24 cellular contexts compared by ENCODE assay signal in the genomic region with DNA sequence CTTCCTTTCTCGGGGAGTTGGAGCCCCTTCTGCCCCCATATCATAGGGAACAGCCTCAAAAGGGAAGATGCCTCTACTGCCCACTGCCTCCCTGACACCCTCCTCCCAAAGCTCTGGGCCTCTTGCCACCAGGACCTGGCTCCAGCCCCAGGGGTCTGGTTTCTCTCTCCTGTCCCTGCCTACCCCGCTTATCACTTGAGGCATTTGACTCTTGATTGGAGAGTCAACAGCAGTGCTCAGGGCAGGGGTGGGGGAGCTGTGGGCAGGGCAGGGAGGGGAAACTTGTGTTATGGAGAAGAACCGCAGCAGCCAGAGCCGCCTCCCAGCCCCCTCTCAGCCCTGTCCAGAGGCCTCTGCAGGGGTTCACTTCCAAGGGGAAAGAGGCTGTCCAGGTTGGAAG. TPM values are rescaled to one million over a fixed set of nuclear protein-coding genes. Genes with fewer than 3 reads are reported as not detected.
DNase-seq lines count a peak whose midpoint lies in the region; ATAC-seq, FAIRE-seq and TF ChIP-seq lines count a peak whose summit lies in the region.
"Had no signal": no experiment of that assay in that cellular context is flagged by ENCODE, and none has a peak within 500 bp of the region (broad histone marks: within the 10 kb centered on the region; RNA-seq: fewer than 3 reads in every experiment).

No MANE protein-coding gene starts in this region.

- in situ Hi-C loops in K562 (cut with MboI) = no loop called here

- H2AFZ ChIP-seq in H9 (ENCODE audit: low read length) (no peak overlapping the region), K562 (ENCODE audit: low read depth, low read length) (peak overlapping the region; percentile 67)

- H3K79me1 ChIP-seq in H9 (ENCODE audit: insufficient read depth, low read depth, low read length, poor library complexity, severe bottlenecking) = no peaks in the 10 kb centered on the region

- no peak overlapping the region for H2BK15ac ChIP-seq in H9 (ENCODE audit: low read depth, low read length)

- H3K27ac Mint-ChIP-seq in H9 = no peak overlapping the region
- no peak overlapping the region for H3K27ac Mint-ChIP-seq in naive thymus-derived CD8-positive, alpha-beta T cell
- H3K27ac Mint-ChIP-seq: activated naive CD8-positive, alpha-beta T cell treated with anti-CD3 and anti-CD28 coated beads, Interleukin-2, amount 50 U/mL, for 24 hours; activated T-helper 2 cell treated with anti-CD3 and anti-CD28 coated beads, Interferon-gamma antibody, Interleukin-2, Interleukin-4, amounts not matched to agents 10 μg/mL and 5 μg/mL and 100 μg/mL, durations not matched to agents 14 hours and 24 hours and 36 hours; CD4-positive, alpha-beta T cell; stimulated activated naive CD8-positive, alpha-beta T cell treated with anti-CD3 and anti-CD28 coated beads, Interleukin-15, Interleukin-2, amounts not matched to agents 100 ng/mL and 50 ng/mL, for 24 hours had no signal

- POLR2A ChIA-PET in K562 (lab: Yijun Ruan, JAX) = interaction anchor here (0.6 to 4.2 kb wide), 9 partner anchors 8 to 167 kb away, joined by 3 to 28 read pairs (median 4); a partner anchor contains a TSS
- POLR2A ChIA-PET in naive thymus-derived CD8-positive, alpha-beta T cell (lab: Charles Lee) = interaction anchor here (0.6 kb wide), 1 partner anchor 639 kb away, joined by 3 read pairs; no protein-coding TSS in a partner anchor

- no TSS peak for BruUV-seq in K562 (replicated peaks; lab: Mats Ljungman, UMichigan)

- H3K9me3 ChIP-seq in H9 (ENCODE audit: control insufficient read depth, low read depth, low read length) (no peaks in the 10 kb centered on the region), K562 (replicated peaks; ENCODE audit: control insufficient read depth, insufficient read depth, low read depth, low read length) (no peaks in the 10 kb centered on the region), skeletal muscle tissue (ENCODE audit: control insufficient read depth in 3 of 3, low read length in 3 of 3) (no peaks in the 10 kb centered on the region)
- H3K9me3 ChIP-seq: left lung had no signal

- no peak overlapping the region for H3K4me3 Mint-ChIP-seq in H9
- peak overlapping the region in 1 of 10 donors; percentile 14 for H3K4me3 Mint-ChIP-seq in naive thymus-derived CD8-positive, alpha-beta T cell
- H3K4me3 Mint-ChIP-seq: activated naive CD8-positive, alpha-beta T cell treated with anti-CD3 and anti-CD28 coated beads, Interleukin-2, amount 50 U/mL, for 24 hours; CD4-positive, alpha-beta T cell; stimulated activated naive CD8-positive, alpha-beta T cell treated with anti-CD3 and anti-CD28 coated beads, Interleukin-15, Interleukin-2, amounts not matched to agents 100 ng/mL and 50 ng/mL, for 24 hours had no signal

- TF ChIP-seq CTCF in H9 (conservative IDR thresholded peaks at IDR 0.05) (no peak), K562 (IDR thresholded peaks at IDR 0.05 in 2 of 3, conservative IDR thresholded peaks at IDR 0.05 in 1 of 3; ENCODE audit: insufficient read depth in 2 of 3, low read depth in 1 of 3, low read length in 3 of 3) (no peak)

- no peak for DNase-seq in H9
- DNase-seq in K562 (ENCODE audit: extremely low read depth in 1 of 4, low spot score in 3 of 4) = peak; percentile 68 to 86 (median 73)
- peak; percentile 47 for DNase-seq in iPS-NIHi11 (ENCODE audit: low spot score)
- no peak for DNase-seq in kidney tubule cell (ENCODE audit: low spot score)
- no peak for DNase-seq in naive thymus-derived CD8-positive, alpha-beta T cell
- no peak for DNase-seq in stimulated activated naive CD4-positive, alpha-beta T cell treated with Interleukin-2 at 50 U/mL for 16 hours (lab: John Stamatoyannopoulos, UW)
- DNase-seq: ACHN; activated naive CD8-positive, alpha-beta T cell treated with anti-CD3 and anti-CD28 coated beads, Interleukin-2, amount 50 U/mL, for 24 hours; CD4-positive, alpha-beta T cell; left lung; MM.1S; occipital lobe; stimulated activated CD4-positive, alpha-beta T cell treated with anti-CD3 and anti-CD28 coated beads, Interleukin-2, amount 100 ng/mL, for 24 hours had no signal

- H2BK120ac ChIP-seq in H9 (ENCODE audit: low read depth, low read length, poor library complexity, severe bottlenecking) = no peak overlapping the region

- H3K9me3 Mint-ChIP-seq in H9 = no peaks in the 10 kb centered on the region
- no peaks in the 10 kb centered on the region for H3K9me3 Mint-ChIP-seq in naive thymus-derived CD8-positive, alpha-beta T cell
- H3K9me3 Mint-ChIP-seq: activated naive CD8-positive, alpha-beta T cell treated with anti-CD3 and anti-CD28 coated beads, Interleukin-2, amount 50 U/mL, for 24 hours; activated T-helper 2 cell treated with anti-CD3 and anti-CD28 coated beads, Interferon-gamma antibody, Interleukin-2, Interleukin-4, amounts not matched to agents 10 μg/mL and 5 μg/mL and 100 μg/mL, durations not matched to agents 14 hours and 24 hours and 36 hours; CD4-positive, alpha-beta T cell; stimulated activated naive CD8-positive, alpha-beta T cell treated with anti-CD3 and anti-CD28 coated beads, Interleukin-15, Interleukin-2, amounts not matched to agents 100 ng/mL and 50 ng/mL, for 24 hours had no signal

- TF ChIP-seq EP300 in K562 (IDR thresholded peaks at IDR 0.05; ENCODE audit: low read length) = peak; percentile 34; the same call in 1 of the 2 replicates

- H3K4me2 ChIP-seq in H9 (ENCODE audit: insufficient read depth, insufficient read length, low read length) (no peak overlapping the region), K562 (ENCODE audit: insufficient read depth, low read length) (peak overlapping the region; percentile 28)

- no peaks in the 10 kb centered on the region for H3K36me3 ChIP-seq in K562 (ENCODE audit: control insufficient read depth, insufficient read depth, low read length)
- peaks cover 17 to 30% (median 28%) of the 10 kb centered on the region in 3 donors for H3K36me3 ChIP-seq in skeletal muscle tissue (ENCODE audit: control insufficient read depth in 3 of 3, insufficient read depth in 3 of 3, low read length in 3 of 3)
- H3K36me3 ChIP-seq: left lung had no signal

- ATAC-seq in K562 = peak; percentile 41
- no peak for ATAC-seq in naive thymus-derived CD8-positive, alpha-beta T cell
- ATAC-seq in GM21367 (IDR thresholded peaks at IDR 0.05; ENCODE audit: unreplicated experiment) = no peak
- ATAC-seq: activated naive CD8-positive, alpha-beta T cell treated with anti-CD3 and anti-CD28 coated beads, Interleukin-2, amount 50 U/mL, for 24 hours; GM12878; left lung; sciatic nerve had no signal

- H3T11ph ChIP-seq in H9 (ENCODE audit: low read length) = no peak overlapping the region

- H2BK5ac ChIP-seq in H9 (ENCODE audit: insufficient read length, low read length) = no peak overlapping the region

- H3K36me3 Mint-ChIP-seq in H9 (ENCODE audit: insufficient read depth in 1 of 3, low read depth in 3 of 3) = no peaks in the 10 kb centered on the region
- H3K36me3 Mint-ChIP-seq in naive thymus-derived CD8-positive, alpha-beta T cell = no peaks in the 10 kb centered on the region

- H3K9ac ChIP-seq in H9 (ENCODE audit: extremely low read depth, insufficient read length, low read length) (no peak overlapping the region), K562 (ENCODE audit: insufficient read depth in 1 of 2, low read depth in 2 of 2, low read length in 2 of 2) (peak overlapping the region; percentile 3 to 82; a peak in 3 of 4 replicates), skeletal muscle tissue (ENCODE audit: low read depth in 1 of 3, low read length in 3 of 3) (peak overlapping the region; percentile 89 to 100 (median 96))

- no peak overlapping the region for H3K27ac ChIP-seq in H9 (ENCODE audit: insufficient read length, low read depth, low read length)
- peak overlapping the region; percentile 1; the same call in 2 of the 3 replicates for H3K27ac ChIP-seq in K562 (ENCODE audit: extremely low read depth, low read depth, low read length)
- H3K27ac ChIP-seq in skeletal muscle tissue (ENCODE audit: low read depth, low read length) = peak overlapping the region; percentile 90
- H3K27ac ChIP-seq: left lung, SK-N-MC had no signal

- FAIRE-seq in K562 (lab: Jason Lieb, UNC) = peak; percentile 56
- FAIRE-seq: frontal cortex, GM12878, H54 had no signal

- WGBS in H9 (ENCODE audit: extremely low coverage, insufficient read length, low lambda C conversion rate) = no CpG with 5 or more reads among the region's 4 CpGs
- WGBS in K562 (ENCODE audit: insufficient coverage, low coverage, missing lambda C conversion rate) = 12% methylated on average over 4 of the region's 4 CpGs

- no peak overlapping the region for H3K4ac ChIP-seq in H9 (ENCODE audit: low read depth, low read length)

- H4K5ac ChIP-seq in H9 (ENCODE audit: insufficient read length, low read depth, low read length) = no peak overlapping the region

- H4K8ac ChIP-seq in H9 (replicated peaks; ENCODE audit: insufficient read length, low read depth, low read length) = no peak overlapping the region

- H3K79me2 ChIP-seq in H9 (ENCODE audit: insufficient read depth, low read length) = no peaks in the 10 kb centered on the region
- H3K79me2 ChIP-seq in K562 (ENCODE audit: control insufficient read depth, insufficient read depth, low read length) = no peaks in the 10 kb centered on the region

- no peak overlapping the region for H2AK5ac ChIP-seq in H9 (ENCODE audit: insufficient read length, low read length)

- no peak overlapping the region for H3K18ac ChIP-seq in H9 (ENCODE audit: insufficient read length, low read depth, low read length)

- H3K27me3 ChIP-seq in H9 (ENCODE audit: insufficient read depth, low read length) = no peaks in the 10 kb centered on the region
- no peaks in the 10 kb centered on the region for H3K27me3 ChIP-seq in K562 (ENCODE audit: control insufficient read depth in 2 of 2, insufficient read depth in 2 of 2, low read length in 2 of 2)
- H3K27me3 ChIP-seq in skeletal muscle tissue (ENCODE audit: control insufficient read depth in 3 of 3, insufficient read depth in 3 of 3, low read length in 3 of 3) = peaks cover 0 to 3% (median 0%) of the 10 kb centered on the region in 3 donors

- H3K4me3 ChIP-seq in K562 = no peak overlapping the region
- peak overlapping the region; percentile 89 to 99 (median 96) for H3K4me3 ChIP-seq in skeletal muscle tissue (ENCODE audit: low read length in 3 of 3)
- H3K4me3 ChIP-seq: GM12878, left lung, SK-N-MC had no signal

- intact Hi-C loops in K562 (cut with micrococcal nuclease) = no loop called here

- 0 out of 2 replicates have a peak overlapping the region, but pooled peaks have one; percentile 16 for H3K14ac ChIP-seq in H9 (ENCODE audit: insufficient read depth, low read length)

- CTCF ChIA-PET in K562 (lab: Yijun Ruan, JAX; ENCODE audit: low intra/inter-chr PET ratio) = no interaction called here

- H2BK20ac ChIP-seq in H9 (ENCODE audit: low read depth, low read length, poor library complexity, severe bottlenecking) = no peak overlapping the region

- H3K23me2 ChIP-seq in H9 (ENCODE audit: insufficient read length, low read depth, low read length, poor library complexity, severe bottlenecking) = no peaks in the 10 kb centered on the region

- H4K20me1 ChIP-seq in H9 (ENCODE audit: control insufficient read depth, insufficient read depth, insufficient read length) = no peaks in the 10 kb centered on the region
- H4K20me1 ChIP-seq in K562 (replicated peaks; ENCODE audit: control insufficient read depth, insufficient read depth, low read length) = no peaks in the 10 kb centered on the region

- H3K4me1 Mint-ChIP-seq in H9 = peaks cover 10 to 20% of the 10 kb centered on the region in 2 experiments
- peaks cover 0 to 2% (median 0%) of the 10 kb centered on the region in 4 donors for H3K4me1 Mint-ChIP-seq in naive thymus-derived CD8-positive, alpha-beta T cell
- H3K4me1 Mint-ChIP-seq: activated naive CD8-positive, alpha-beta T cell treated with anti-CD3 and anti-CD28 coated beads, Interleukin-2, amount 50 U/mL, for 24 hours had no signal

- no peak for TF ChIP-seq POLR2A in K562 (conservative IDR thresholded peaks at IDR 0.05)

- no peak overlapping the region for H3K23ac ChIP-seq in H9 (ENCODE audit: insufficient read length, low read depth, low read length)

- H3K27me3 Mint-ChIP-seq in H9 (ENCODE audit: low read depth) = peaks cover 27% of the 10 kb centered on the region
- peaks cover 4 to 15% (median 5%) of the 10 kb centered on the region in 5 donors for H3K27me3 Mint-ChIP-seq in naive thymus-derived CD8-positive, alpha-beta T cell

- no peak overlapping the region for H2BK12ac ChIP-seq in H9 (ENCODE audit: insufficient read length, low read depth, low read length)

- no peak overlapping the region for H4K91ac ChIP-seq in H9 (ENCODE audit: insufficient read length, low read depth, low read length)

- TF ChIP-seq RAD21 in K562 (CRISPR knock-in tag; conservative IDR thresholded peaks at IDR 0.05 in 1 of 2, IDR thresholded peaks at IDR 0.05 in 1 of 2) = no peak

- no peak overlapping the region for H3K56ac ChIP-seq in H9 (ENCODE audit: insufficient read length, low read depth, low read length)

- H3K9me1 ChIP-seq in K562 (ENCODE audit: control insufficient read depth, insufficient read depth, low read length) = no peaks in the 10 kb centered on the region

- H3K4me1 ChIP-seq in H9 (ENCODE audit: insufficient read depth, low read length) = no peaks in the 10 kb centered on the region
- peaks cover 50 to 55% of the 10 kb centered on the region in 2 experiments for H3K4me1 ChIP-seq in K562 (replicated peaks in 1 of 2; ENCODE audit: control insufficient read depth in 2 of 2, insufficient read depth in 2 of 2, low read length in 2 of 2)
- H3K4me1 ChIP-seq in skeletal muscle tissue (ENCODE audit: control insufficient read depth in 3 of 3, insufficient read depth in 3 of 3, low read length in 3 of 3) = peaks cover 22 to 46% (median 24%) of the 10 kb centered on the region in 3 donors
- H3K4me1 ChIP-seq: left lung had no signal

RNA-seq across cellular contexts. Expression of a gene that starts 0.6 kb away (rescaled TPM):
- total RNA-seq in H9 (2021) (not detected in 2 replicates), K562 (2014; rRNA removed) (0.24 and 0.50 TPM in 2 replicates), K562 (2014; rRNA removed; fragmentation: Illumina TruSeq; extraction: Trizol) (0.32 and 0.36 TPM in 2 replicates), K562 (2015; rRNA removed; fragmentation: Illumina TruSeq; extraction: Trizol) (0.19 and 0.22 TPM in 2 replicates), K562 (2021) (0.16 and 0.44 TPM in 2 replicates), skeletal muscle tissue (30.3 TPM)
- 0.74 and 0.77 TPM in 2 replicates for total RNA-seq in K562 (2011; cell fraction: chromatin; rRNA removed; ENCODE audit: low replicate concordance)
- 0.26 and 0.67 TPM in 2 replicates for total RNA-seq in K562 (2011; cell fraction: nucleolus; rRNA removed)
- 0.44 and 0.99 TPM in 2 replicates for total RNA-seq in K562 (2011; cell fraction: nucleoplasm; rRNA removed)
- polyA plus RNA-seq in K562 (2011; rRNA removed) (0.42 and 0.57 TPM in 2 replicates), K562 (2014; fragmentation: Illumina TruSeq; extraction: Trizol) (0.28 and 0.48 TPM in 2 replicates), K562 (2014; fragmentation: Nextera tagmentation; extraction: Ambion mirVana) (under 1 TPM; 0.08 to 0.10 TPM), K562 (2014; rRNA removed) (0.22 and 0.40 TPM in 2 replicates)
- 0.31 and 0.43 TPM in 2 replicates for polyA plus RNA-seq in K562 (2011; cell fraction: cytosol; rRNA removed)
- 0.41 and 0.65 TPM in 2 replicates for polyA plus RNA-seq in K562 (2011; cell fraction: nucleus; rRNA removed)
- 0.38 and 0.60 TPM in 2 replicates for polyA plus RNA-seq in K562 (2012)
- 0.28 and 0.54 TPM in 2 replicates for polyA minus RNA-seq in K562 (2011; rRNA and poly(A)+ RNA removed)
- not detected in 2 replicates for polyA minus RNA-seq in K562 (2011; cell fraction: cytosol; rRNA and poly(A)+ RNA removed)
- 0.27 and 0.33 TPM in 2 replicates for polyA minus RNA-seq in K562 (2011; cell fraction: nucleus; rRNA and poly(A)+ RNA removed)
- total RNA-seq in naive thymus-derived CD8-positive, alpha-beta T cell = not detected
- not detected for polyA plus RNA-seq in naive thymus-derived CD8-positive, alpha-beta T cell
- total RNA-seq: activated T-helper 2 cell treated with anti-CD3 and anti-CD28 coated beads, Interferon-gamma antibody, Interleukin-2, Interleukin-4, amounts not matched to agents 10 μg/mL and 5 μg/mL and 100 μg/mL, durations not matched to agents 14 hours and 24 hours and 36 hours; bronchial epithelial cell; CD4-positive, alpha-beta T cell; dermis microvascular lymphatic vessel endothelial cell; frontal cortex; GM12878 had no signal
- polyA plus RNA-seq: GM12878 had no signal

RNA-seq across cellular contexts. Expression of a gene that starts 20.9 kb away (rescaled TPM):
- total RNA-seq in H9 (2021) = 0.35 TPM in 2 replicates
- total RNA-seq in K562 (2011; cell fraction: chromatin; rRNA removed; ENCODE audit: low replicate concordance) = 0.42 TPM in 1 of 2 replicates, not detected in the other
- 0.33 and 0.53 TPM in 2 replicates for total RNA-seq in K562 (2011; cell fraction: nucleolus; rRNA removed)
- 0.51 TPM in 1 of 2 replicates, not detected in the other for total RNA-seq in K562 (2011; cell fraction: nucleoplasm; rRNA removed)
- total RNA-seq in K562 (2014; rRNA removed) = 0.18 TPM in 1 of 2 replicates, not detected in the other
- not detected in 2 replicates for total RNA-seq in K562 (2014; rRNA removed; fragmentation: Illumina TruSeq; extraction: Trizol)
- not detected in 2 replicates for total RNA-seq in K562 (2015; rRNA removed; fragmentation: Illumina TruSeq; extraction: Trizol)
- total RNA-seq in K562 (2021) = 0.11 and 0.13 TPM in 2 replicates
- 0.07 and 0.08 TPM in 2 replicates for polyA plus RNA-seq in K562 (2011; rRNA removed)
- polyA plus RNA-seq in K562 (2011; cell fraction: cytosol; rRNA removed) = 0.19 and 0.22 TPM in 2 replicates
- polyA plus RNA-seq in K562 (2011; cell fraction: nucleus; rRNA removed) = 0.10 TPM in 2 replicates
- 0.03 and 0.32 TPM in 2 replicates for polyA plus RNA-seq in K562 (2012)
- 0.07 TPM in 1 of 2 replicates, not detected in the other for polyA plus RNA-seq in K562 (2014; fragmentation: Illumina TruSeq; extraction: Trizol)
- under 1 TPM; 0.01 to 0.06 TPM for polyA plus RNA-seq in K562 (2014; fragmentation: Nextera tagmentation; extraction: Ambion mirVana)
- polyA plus RNA-seq in K562 (2014; rRNA removed) = 0.03 TPM in 1 of 2 replicates, not detected in the other
- polyA minus RNA-seq in K562 (2011; rRNA and poly(A)+ RNA removed) = 0.21 TPM in 1 of 2 replicates, not detected in the other
- polyA minus RNA-seq in K562 (2011; cell fraction: cytosol; rRNA and poly(A)+ RNA removed) = not detected in 2 replicates
- polyA minus RNA-seq in K562 (2011; cell fraction: nucleus; rRNA and poly(A)+ RNA removed) = 0.13 TPM in 1 of 2 replicates, not detected in the other
- under 0.01 TPM for total RNA-seq in skeletal muscle tissue
- not detected for total RNA-seq in naive thymus-derived CD8-positive, alpha-beta T cell
- under 1 TPM in 1 of 3 donors, not detected in 2; 0.16 TPM for polyA plus RNA-seq in naive thymus-derived CD8-positive, alpha-beta T cell
- total RNA-seq: activated T-helper 2 cell treated with anti-CD3 and anti-CD28 coated beads, Interferon-gamma antibody, Interleukin-2, Interleukin-4, amounts not matched to agents 10 μg/mL and 5 μg/mL and 100 μg/mL, durations not matched to agents 14 hours and 24 hours and 36 hours; bronchial epithelial cell; CD4-positive, alpha-beta T cell; dermis microvascular lymphatic vessel endothelial cell; frontal cortex; occipital lobe; sciatic nerve had no signal
- polyA plus RNA-seq: GM12878 had no signal

RNA-seq across cellular contexts. Expression of a gene that starts 44.8 kb away (rescaled TPM):
- total RNA-seq in H9 (2021) = 5.6 and 7.1 TPM in 2 replicates
- total RNA-seq in K562 (2011; cell fraction: chromatin; rRNA removed; ENCODE audit: low replicate concordance) = 13.8 and 29.1 TPM in 2 replicates
- 6.7 and 10.4 TPM in 2 replicates for total RNA-seq in K562 (2011; cell fraction: nucleolus; rRNA removed)
- 15.9 and 18.4 TPM in 2 replicates for total RNA-seq in K562 (2011; cell fraction: nucleoplasm; rRNA removed)
- 12.8 and 13.7 TPM in 2 replicates for total RNA-seq in K562 (2014; rRNA removed)
- 30.2 and 36.1 TPM in 2 replicates for total RNA-seq in K562 (2014; rRNA removed; fragmentation: Illumina TruSeq; extraction: Trizol)
- total RNA-seq in K562 (2015; rRNA removed; fragmentation: Illumina TruSeq; extraction: Trizol) = 21.6 and 23.3 TPM in 2 replicates
- 26.3 TPM in 2 replicates for total RNA-seq in K562 (2021)
- 23.8 and 24.5 TPM in 2 replicates for polyA plus RNA-seq in K562 (2011; rRNA removed)
- polyA plus RNA-seq in K562 (2011; cell fraction: cytosol; rRNA removed) = 3.7 and 9.8 TPM in 2 replicates
- polyA plus RNA-seq in K562 (2011; cell fraction: nucleus; rRNA removed) = 7.5 and 9.5 TPM in 2 replicates
- 13.0 and 15.6 TPM in 2 replicates for polyA plus RNA-seq in K562 (2012)
- 19.8 and 20.0 TPM in 2 replicates for polyA plus RNA-seq in K562 (2014; fragmentation: Illumina TruSeq; extraction: Trizol)
- polyA plus RNA-seq in K562 (2014; fragmentation: Nextera tagmentation; extraction: Ambion mirVana) = 10 to 100 TPM; 14.7 to 21.5 TPM
- 13.6 and 13.9 TPM in 2 replicates for polyA plus RNA-seq in K562 (2014; rRNA removed)
- 49.3 and 52.4 TPM in 2 replicates for polyA minus RNA-seq in K562 (2011; rRNA and poly(A)+ RNA removed)
- 17.2 and 17.6 TPM in 2 replicates for polyA minus RNA-seq in K562 (2011; cell fraction: cytosol; rRNA and poly(A)+ RNA removed)
- polyA minus RNA-seq in K562 (2011; cell fraction: nucleus; rRNA and poly(A)+ RNA removed) = 4.3 and 10.4 TPM in 2 replicates
- total RNA-seq in skeletal muscle tissue = 7.8 TPM
- 10 to 100 TPM; 23.1 to 23.5 TPM for total RNA-seq in naive thymus-derived CD8-positive, alpha-beta T cell
- 1 to 10 TPM; 3.5 to 5.1 (median 3.7) TPM for polyA plus RNA-seq in naive thymus-derived CD8-positive, alpha-beta T cell

RNA-seq across cellular contexts. Expression of a gene that starts 45.3 kb away (rescaled TPM):
- total RNA-seq in H9 (2021) = 1.0 and 1.1 TPM in 2 replicates
- 0.58 TPM in 1 of 2 replicates, not detected in the other for total RNA-seq in K562 (2011; cell fraction: chromatin; rRNA removed; ENCODE audit: low replicate concordance)
- 1.5 and 2.0 TPM in 2 replicates for total RNA-seq in K562 (2011; cell fraction: nucleolus; rRNA removed)
- total RNA-seq in K562 (2011; cell fraction: nucleoplasm; rRNA removed) = 0.95 and 1.9 TPM in 2 replicates
- total RNA-seq in K562 (2014; rRNA removed) = 0.12 and 0.23 TPM in 2 replicates
- total RNA-seq in K562 (2014; rRNA removed; fragmentation: Illumina TruSeq; extraction: Trizol) = 0.04 TPM in 1 of 2 replicates, not detected in the other
- total RNA-seq in K562 (2015; rRNA removed; fragmentation: Illumina TruSeq; extraction: Trizol) = 0.07 and 0.08 TPM in 2 replicates
- 0.13 and 0.16 TPM in 2 replicates for total RNA-seq in K562 (2021)
- polyA plus RNA-seq in K562 (2011; rRNA removed) = 0.07 and 0.11 TPM in 2 replicates
- 0.07 and 0.13 TPM in 2 replicates for polyA plus RNA-seq in K562 (2011; cell fraction: cytosol; rRNA removed)
- polyA plus RNA-seq in K562 (2011; cell fraction: nucleus; rRNA removed) = 0.28 and 0.32 TPM in 2 replicates
- polyA plus RNA-seq in K562 (2012) = 0.13 and 0.68 TPM in 2 replicates
- 0.06 TPM in 1 of 2 replicates, not detected in the other for polyA plus RNA-seq in K562 (2014; fragmentation: Illumina TruSeq; extraction: Trizol)
- polyA plus RNA-seq in K562 (2014; fragmentation: Nextera tagmentation; extraction: Ambion mirVana) = not detected
- polyA plus RNA-seq in K562 (2014; rRNA removed) = 0.09 and 0.16 TPM in 2 replicates
- polyA minus RNA-seq in K562 (2011; rRNA and poly(A)+ RNA removed) = 0.11 and 0.18 TPM in 2 replicates
- 0.29 and 0.55 TPM in 2 replicates for polyA minus RNA-seq in K562 (2011; cell fraction: cytosol; rRNA and poly(A)+ RNA removed)
- 1.3 and 2.3 TPM in 2 replicates for polyA minus RNA-seq in K562 (2011; cell fraction: nucleus; rRNA and poly(A)+ RNA removed)
- 0.52 TPM for total RNA-seq in skeletal muscle tissue
- under 1 TPM; 0.19 to 0.26 TPM for total RNA-seq in naive thymus-derived CD8-positive, alpha-beta T cell
- polyA plus RNA-seq in naive thymus-derived CD8-positive, alpha-beta T cell = not detected
- total RNA-seq: activated T-helper 2 cell treated with anti-CD3 and anti-CD28 coated beads, Interferon-gamma antibody, Interleukin-2, Interleukin-4, amounts not matched to agents 10 μg/mL and 5 μg/mL and 100 μg/mL, durations not matched to agents 14 hours and 24 hours and 36 hours; bronchial epithelial cell; CD4-positive, alpha-beta T cell; dermis microvascular lymphatic vessel endothelial cell; GM12878 had no signal
- polyA plus RNA-seq: GM12878 had no signal

Comparison
In these comparisons a context has a peak if more than half of its experiments do, and no peak if none do; other contexts are left out.
1. DNase-seq: peak in K562 (4 of 4) and iPS-NIHi11 (single experiment); none in H9 (single experiment), kidney tubule cell (single experiment), naive thymus-derived CD8-positive, alpha-beta T cell (0 of 10) and stimulated activated naive CD4-positive, alpha-beta T cell treated with Interleukin-2 at 50 U/mL for 16 hours (single experiment).
2. RNA of a gene that starts 0.6 kb away (total RNA-seq): 30.3 TPM in skeletal muscle tissue (single experiment); 0.16 to 0.99 TPM in K562, not detected in H9 and not detected in naive thymus-derived CD8-positive, alpha-beta T cell; every median in the first group is over 10 times any median in the second.